In the genomic region with DNA sequence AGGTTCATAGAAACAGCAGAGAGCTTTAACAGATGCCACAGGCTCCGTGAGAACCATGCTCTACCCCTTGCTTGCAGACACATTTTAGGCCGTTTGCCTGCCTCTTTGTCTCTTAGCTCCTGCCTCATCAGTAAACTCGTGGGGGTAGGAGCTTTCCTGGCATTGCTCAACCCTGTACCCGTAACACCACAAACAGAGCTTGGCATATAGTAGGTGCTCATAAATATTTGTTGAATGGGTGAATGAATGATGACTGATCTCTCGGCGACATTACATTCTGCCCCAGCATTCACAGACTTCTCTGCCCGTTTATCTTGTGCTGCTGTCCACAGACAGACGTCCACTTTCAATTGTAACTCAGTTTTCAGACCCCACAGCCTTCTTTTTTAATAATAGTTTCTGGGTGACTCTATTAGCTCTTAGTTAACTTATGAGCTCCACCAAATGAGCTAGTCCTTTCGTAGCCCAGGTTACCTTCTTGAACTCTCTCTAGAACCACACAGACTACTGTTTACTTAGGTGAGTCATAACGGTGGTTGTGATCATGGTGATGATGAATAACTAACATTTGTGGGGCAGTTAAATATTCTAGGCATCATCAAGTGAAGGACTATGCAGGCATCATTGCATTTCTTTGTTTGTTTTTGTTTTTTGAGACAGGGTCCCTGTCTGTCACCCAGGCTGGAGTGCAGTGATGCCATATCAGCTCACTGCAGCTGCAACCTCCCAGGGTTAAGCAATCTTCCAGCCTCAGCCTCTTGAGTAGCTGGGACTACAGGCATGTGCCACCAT, we compare ENCODE assay signal across 9 cellular contexts.
A peak's percentile ranks its signal among the peaks of the same experiment; 100 is the strongest.
DNase-seq lines count a peak whose midpoint lies in the region; ATAC-seq and TF ChIP-seq lines count a peak whose summit lies in the region.
"Had no signal": no experiment of that assay in that cellular context is flagged by ENCODE, and none has a peak within 500 bp of the region (broad histone marks: within the 10 kb centered on the region; RNA-seq: fewer than 3 reads in every experiment).

No MANE protein-coding gene starts in this region.

- CTCF ChIA-PET in Caco-2 (lab: Charles Lee), result interaction anchor here (1.3 kb wide), 1 partner anchor 206 kb away, joined by 3 read pairs; no protein-coding TSS in a partner anchor

- POLR2A ChIA-PET in Caco-2 (lab: Charles Lee), result interaction anchor here (0.5 kb wide), 1 partner anchor 91 kb away, joined by 3 read pairs; no protein-coding TSS in a partner anchor

- H3K36me3 Mint-ChIP-seq in Caco-2 (ENCODE audit: insufficient read depth, unreplicated experiment), result no peaks in the 10 kb centered on the region
- H3K36me3 Mint-ChIP-seq: activated naive CD4-positive, alpha-beta T cell treated with anti-CD3 and anti-CD28 coated beads, Interleukin-2, amount 50 U/mL, for 24 hours had no signal

- no peak overlapping the region for H3K27ac Mint-ChIP-seq in Caco-2 (ENCODE audit: unreplicated experiment)
- H3K27ac Mint-ChIP-seq: activated naive CD4-positive, alpha-beta T cell treated with anti-CD3 and anti-CD28 coated beads, Interleukin-2, amount 50 U/mL, for 24 hours had no signal

- no peaks in the 10 kb centered on the region for H3K9me3 Mint-ChIP-seq in Caco-2 (ENCODE audit: unreplicated experiment)
- H3K9me3 Mint-ChIP-seq: activated naive CD4-positive, alpha-beta T cell treated with anti-CD3 and anti-CD28 coated beads, Interleukin-2, amount 50 U/mL, for 24 hours had no signal

- no peaks in the 10 kb centered on the region for H3K36me3 ChIP-seq in Caco-2 (ENCODE audit: control insufficient read depth, insufficient read depth, low read length)

- TF ChIP-seq CTCF in Caco-2 (IDR thresholded peaks at IDR 0.05; ENCODE audit: insufficient read depth in 1 of 2, low read depth in 1 of 2, low read length in 1 of 2, severe bottlenecking in 1 of 2, unreplicated experiment in 1 of 2), result no peak

- H3K4me3 Mint-ChIP-seq in Caco-2 (ENCODE audit: unreplicated experiment), result no peak overlapping the region
- H3K4me3 Mint-ChIP-seq: activated naive CD4-positive, alpha-beta T cell treated with anti-CD3 and anti-CD28 coated beads, Interleukin-2, amount 50 U/mL, for 24 hours had no signal

- no peak for TF ChIP-seq POLR2A in GM18505 (IDR thresholded peaks at IDR 0.05; ENCODE audit: borderline replicate concordance, extremely low read depth, insufficient read depth, insufficient read length)

- no peaks in the 10 kb centered on the region for H3K9me3 ChIP-seq in Caco-2

- H3K4me1 Mint-ChIP-seq in Caco-2 (ENCODE audit: low read depth, unreplicated experiment), result peaks cover 6% of the 10 kb centered on the region
- H3K4me1 Mint-ChIP-seq: activated naive CD4-positive, alpha-beta T cell treated with anti-CD3 and anti-CD28 coated beads, Interleukin-2, amount 50 U/mL, for 24 hours had no signal

- H3K4me3 ChIP-seq in Caco-2 (ENCODE audit: low read depth, low read length), result no peak overlapping the region

- no TSS peak for BruUV-seq in Caco-2 (replicated peaks; lab: Mats Ljungman, UMichigan)

- intact Hi-C loops in Caco-2 (cut with micrococcal nuclease; ENCODE audit: unreplicated experiment), result no loop called here

- peak; percentile 78 for ATAC-seq in HG02885 (IDR thresholded peaks at IDR 0.05; ENCODE audit: poor library complexity, unreplicated experiment)
- ATAC-seq in GM18505 (IDR thresholded peaks at IDR 0.05; ENCODE audit: unreplicated experiment), result no peak

- DNase-seq in GM04504 (ENCODE audit: low read depth), result peak; percentile 32
- peak; percentile 87 for DNase-seq in RPMI7951 (ENCODE audit: low read depth)
- peak; percentile 22 for DNase-seq in left kidney (ENCODE audit: low read depth, low spot score)
- DNase-seq in NCI-H2227 treated with DMSO at 0.1 percent for 48 hours (lab: John Stamatoyannopoulos, UW), result no peak
- no peak for DNase-seq in Caco-2
- no peak for DNase-seq in stimulated activated naive CD4-positive, alpha-beta T cell treated with Interleukin-2 at 50 U/mL for 16 hours (lab: John Stamatoyannopoulos, UW)

- peaks cover 7% of the 10 kb centered on the region; the same call in 1 of the 2 replicates for H3K4me1 ChIP-seq in Caco-2

- H3K27me3 ChIP-seq in Caco-2 (replicated peaks; ENCODE audit: control insufficient read depth, insufficient read depth, low read length), result no peaks in the 10 kb centered on the region; the same call in 1 of the 2 replicates

- H3K27me3 Mint-ChIP-seq in Caco-2 (ENCODE audit: insufficient read depth, unreplicated experiment), result peaks cover 12% of the 10 kb centered on the region
- H3K27me3 Mint-ChIP-seq: activated naive CD4-positive, alpha-beta T cell treated with anti-CD3 and anti-CD28 coated beads, Interleukin-2, amount 50 U/mL, for 24 hours had no signal

Comparison
In these comparisons a context has a peak if more than half of its experiments do, and no peak if none do; other contexts are left out.
1. DNase-seq: peak in GM04504 (single experiment), RPMI7951 (single experiment) and left kidney (single experiment); none in NCI-H2227 treated with DMSO at 0.1 percent for 48 hours (single experiment), Caco-2 (0 of 2) and stimulated activated naive CD4-positive, alpha-beta T cell treated with Interleukin-2 at 50 U/mL for 16 hours (single experiment).